Comparison of ENCODE assay signal across 10 cellular contexts in the genomic region with DNA sequence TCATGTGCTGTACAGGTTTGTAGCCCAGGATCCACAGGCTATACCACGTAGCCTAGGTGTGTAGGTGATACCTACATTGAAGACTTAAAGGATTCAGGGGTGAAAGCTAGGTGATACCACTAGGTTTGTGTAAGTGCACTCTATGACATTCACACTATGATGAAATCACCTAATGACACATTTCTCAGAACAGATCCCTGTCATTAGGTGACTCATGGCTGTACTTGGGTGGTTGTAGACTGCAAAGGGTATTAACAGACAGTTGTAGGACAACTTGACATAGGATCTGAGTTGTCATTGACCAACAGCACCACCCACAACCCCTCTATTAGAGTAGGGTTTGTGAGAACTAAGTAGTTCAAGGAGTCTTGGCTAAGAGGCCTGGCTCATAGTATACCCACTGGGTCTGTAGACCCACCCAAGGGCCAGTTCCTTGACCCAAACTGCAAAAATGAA. TPM values are rescaled to one million over a fixed set of nuclear protein-coding genes. Genes with fewer than 3 reads are reported as not detected.
A peak's percentile ranks its signal among the peaks of the same experiment; 100 is the strongest.
DNase-seq lines count a peak whose midpoint lies in the region; ATAC-seq and TF ChIP-seq lines count a peak whose summit lies in the region.
"Had no signal": no experiment of that assay in that cellular context is flagged by ENCODE, and none has a peak within 500 bp of the region (broad histone marks: within the 10 kb centered on the region; RNA-seq: fewer than 3 reads in every experiment).

No MANE protein-coding gene starts in this region.

- H2BK15ac ChIP-seq in H9 (ENCODE audit: low read depth, low read length) = no peak overlapping the region

- CTCF ChIA-PET in T-cell (lab: Charles Lee) = interaction anchor here in 1 of 2 donors (1.6 kb wide), 1 partner anchor 8 kb away, joined by 3 read pairs; no protein-coding TSS in a partner anchor

- peak; percentile 94 for ATAC-seq in GM18511 (IDR thresholded peaks at IDR 0.05; ENCODE audit: unreplicated experiment)
- ATAC-seq in HG02870 (IDR thresholded peaks at IDR 0.05; ENCODE audit: unreplicated experiment) = peak; percentile 40
- ATAC-seq in T-cell (replicated peaks in 1 of 4) = peak in 3 of 4 experiments; percentile 27 to 90 (median 69)
- ATAC-seq in GM19452 (IDR thresholded peaks at IDR 0.05; ENCODE audit: unreplicated experiment) = no peak
- ATAC-seq in HG02852 (IDR thresholded peaks at IDR 0.05; ENCODE audit: unreplicated experiment) = no peak

- H3K4me2 ChIP-seq in H9 (ENCODE audit: insufficient read depth, insufficient read length, low read length) = no peak overlapping the region

- H3K27me3 ChIP-seq in kidney epithelial cell (ENCODE audit: control insufficient read depth, insufficient read depth, low read length) (no peaks in the 10 kb centered on the region), sigmoid colon (no peaks in the 10 kb centered on the region), H9 (ENCODE audit: insufficient read depth, low read length) (no peaks in the 10 kb centered on the region)
- H3K27me3 ChIP-seq: uterus had no signal

- H4K8ac ChIP-seq in H9 (replicated peaks; ENCODE audit: insufficient read length, low read depth, low read length) = no peak overlapping the region

- H3K4me1 ChIP-seq in sigmoid colon (no peaks in the 10 kb centered on the region), H9 (ENCODE audit: insufficient read depth, low read length) (no peaks in the 10 kb centered on the region)
- H3K4me1 ChIP-seq: uterus had no signal

- H3K27ac ChIP-seq in sigmoid colon (no peak overlapping the region), H9 (ENCODE audit: insufficient read length, low read depth, low read length) (no peak overlapping the region)
- H3K27ac ChIP-seq: uterus had no signal

- H3K18ac ChIP-seq in H9 (ENCODE audit: insufficient read length, low read depth, low read length) = no peak overlapping the region

- no peak for TF ChIP-seq CTCF in kidney epithelial cell (IDR thresholded peaks at IDR 0.05; ENCODE audit: insufficient read depth, low read length, poor library complexity, severe bottlenecking)
- no peak for TF ChIP-seq CTCF in sigmoid colon (IDR thresholded peaks at IDR 0.05)
- no peak for TF ChIP-seq CTCF in H9 (conservative IDR thresholded peaks at IDR 0.05)

- no peak overlapping the region for H3K4me3 Mint-ChIP-seq in T-cell
- H3K4me3 Mint-ChIP-seq in H9 = no peak overlapping the region

- H4K20me1 ChIP-seq in H9 (ENCODE audit: control insufficient read depth, insufficient read depth, insufficient read length) = no peaks in the 10 kb centered on the region

- POLR2A ChIA-PET in T-cell (lab: Charles Lee) = no interaction called here

- DNase-seq in T-cell = no peak
- DNase-seq in kidney epithelial cell (ENCODE audit: low read depth) = peak; percentile 31
- DNase-seq in sigmoid colon = no peak
- no peak for DNase-seq in H9
- DNase-seq: activated effector memory CD4-positive, alpha-beta T cell treated with anti-CD3 and anti-CD28 coated beads, Interleukin-2, amount 50 U/mL, for 16 hours; uterus had no signal

- H3K9ac ChIP-seq in H9 (ENCODE audit: extremely low read depth, insufficient read length, low read length) = no peak overlapping the region

- H2BK20ac ChIP-seq in H9 (ENCODE audit: low read depth, low read length, poor library complexity, severe bottlenecking) = no peak overlapping the region

- no peak overlapping the region for H3K14ac ChIP-seq in H9 (ENCODE audit: insufficient read depth, low read length)

- intact Hi-C loops in sigmoid colon (cut with DNase I) = no loop called here

- H3K4ac ChIP-seq in H9 (ENCODE audit: low read depth, low read length) = no peak overlapping the region

- H3K23ac ChIP-seq in H9 (ENCODE audit: insufficient read length, low read depth, low read length) = no peak overlapping the region

- no peak overlapping the region for H2AK5ac ChIP-seq in H9 (ENCODE audit: insufficient read length, low read length)

- no peaks in the 10 kb centered on the region for H3K79me2 ChIP-seq in H9 (ENCODE audit: insufficient read depth, low read length)

- H3K23me2 ChIP-seq in H9 (ENCODE audit: insufficient read length, low read depth, low read length, poor library complexity, severe bottlenecking) = no peaks in the 10 kb centered on the region

- H3K4me3 ChIP-seq in kidney epithelial cell (ENCODE audit: low read depth, low read length) (no peak overlapping the region), sigmoid colon (no peak overlapping the region)
- H3K4me3 ChIP-seq: uterus had no signal

- peak overlapping the region in 1 of 2 donors; percentile 64 for H3K27ac Mint-ChIP-seq in T-cell
- no peak overlapping the region for H3K27ac Mint-ChIP-seq in H9

- H4K5ac ChIP-seq in H9 (ENCODE audit: insufficient read length, low read depth, low read length) = no peak overlapping the region

- no peak overlapping the region for H2BK5ac ChIP-seq in H9 (ENCODE audit: insufficient read length, low read length)

- H3K27me3 Mint-ChIP-seq in T-cell (no peaks in the 10 kb centered on the region), H9 (ENCODE audit: low read depth) (peaks cover 2% of the 10 kb centered on the region; the same call in 1 of the 2 replicates)

- H3K36me3 Mint-ChIP-seq in T-cell = peaks cover 4% of the 10 kb centered on the region
- peaks cover 0 to 4% (median 0%) of the 10 kb centered on the region in 3 experiments; a peak in 2 of 7 replicates for H3K36me3 Mint-ChIP-seq in H9 (ENCODE audit: insufficient read depth in 1 of 3, low read depth in 3 of 3)

- H3K36me3 ChIP-seq in kidney epithelial cell (ENCODE audit: control insufficient read depth, insufficient read depth, low read length) = no peaks in the 10 kb centered on the region
- no peaks in the 10 kb centered on the region for H3K36me3 ChIP-seq in sigmoid colon
- H3K36me3 ChIP-seq: uterus had no signal

- no peaks in the 10 kb centered on the region for H3K79me1 ChIP-seq in H9 (ENCODE audit: insufficient read depth, low read depth, low read length, poor library complexity, severe bottlenecking)

- peaks cover 0 to 2% (median 0%) of the 10 kb centered on the region in 3 donors for H3K9me3 Mint-ChIP-seq in T-cell
- H3K9me3 Mint-ChIP-seq in H9 = peaks cover 0 to 3% of the 10 kb centered on the region in 2 experiments; a peak in 2 of 5 replicates

- no peak for TF ChIP-seq EP300 in sigmoid colon (IDR thresholded peaks at IDR 0.05)

- H3T11ph ChIP-seq in H9 (ENCODE audit: low read length) = no peak overlapping the region

- H2BK12ac ChIP-seq in H9 (ENCODE audit: insufficient read length, low read depth, low read length) = no peak overlapping the region

- no peak overlapping the region for H2AFZ ChIP-seq in H9 (ENCODE audit: low read length)

- no peak overlapping the region for H3K56ac ChIP-seq in H9 (ENCODE audit: insufficient read length, low read depth, low read length)

- no peak overlapping the region for H2BK120ac ChIP-seq in H9 (ENCODE audit: low read depth, low read length, poor library complexity, severe bottlenecking)

- H3K4me1 Mint-ChIP-seq in T-cell (peaks cover 34 to 43% (median 42%) of the 10 kb centered on the region in 3 donors), H9 (no peaks in the 10 kb centered on the region)

- no peak for TF ChIP-seq POLR2A in sigmoid colon (IDR thresholded peaks at IDR 0.05)

- no peaks in the 10 kb centered on the region for H3K9me3 ChIP-seq in sigmoid colon
- no peaks in the 10 kb centered on the region for H3K9me3 ChIP-seq in H9 (ENCODE audit: control insufficient read depth, low read depth, low read length)
- H3K9me3 ChIP-seq: uterus had no signal

- H4K91ac ChIP-seq in H9 (ENCODE audit: insufficient read length, low read depth, low read length) = no peak overlapping the region

- WGBS in sigmoid colon, 2 donors = 97 to 100% methylated on average over 1 of the region's 1 CpG
- no CpG with 5 or more reads among the region's 1 CpG for WGBS in H9 (ENCODE audit: extremely low coverage, insufficient read length, low lambda C conversion rate)

RNA-seq across cellular contexts. Expression of a gene that starts 27.7 kb away (rescaled TPM):
- total RNA-seq in T-cell (100 to 1,000 TPM; 179 to 423 (median 206) TPM), kidney epithelial cell (28.0 and 37.5 TPM in 2 replicates), sigmoid colon (100 to 1,000 TPM in 1 of 4 donors, 10 to 100 TPM in 3; 69.9 to 101 (median 82.4) TPM), H9 (2021) (45.1 and 53.5 TPM in 2 replicates)
- 10 to 100 TPM; 14.8 to 24.9 (median 21.0) TPM for polyA plus RNA-seq in sigmoid colon

RNA-seq across cellular contexts. Expression of a gene that starts 56.5 kb away (rescaled TPM):
- total RNA-seq in T-cell (1 to 10 TPM; 2.3 to 8.2 (median 3.3) TPM), kidney epithelial cell (4.4 and 5.2 TPM in 2 replicates), sigmoid colon (under 1 TPM in 2 of 4 donors, not detected in 2; 0.36 to 0.41 TPM), H9 (2021) (38.5 and 39.5 TPM in 2 replicates)
- polyA plus RNA-seq in sigmoid colon = 10 to 100 TPM in 1 of 3 donors, 1 to 10 TPM in 2; 1.2 to 12.6 (median 3.5) TPM

RNA-seq across cellular contexts. Expression of a gene that starts 56.5 kb away (rescaled TPM):
- total RNA-seq in T-cell (10 to 100 TPM; 15.1 to 27.7 (median 21.4) TPM), kidney epithelial cell (7.9 and 11.0 TPM in 2 replicates), sigmoid colon (1 to 10 TPM; 5.4 to 8.9 (median 6.7) TPM), H9 (2021) (12.4 and 14.2 TPM in 2 replicates)
- polyA plus RNA-seq in sigmoid colon = 1 to 10 TPM; 4.2 to 9.6 (median 5.8) TPM

Comparison
In these comparisons a context has a peak if more than half of its experiments do, and no peak if none do; other contexts are left out.
1. ATAC-seq: peak in GM18511 (single experiment), HG02870 (single experiment) and T-cell (3 of 4); none in GM19452 (single experiment) and HG02852 (single experiment).